8 cellular contexts compared by ENCODE assay signal in genomic region chr7:105268511-105269392, GRCh38.
DNase-seq lines count a peak whose midpoint lies in the region; ATAC-seq and TF ChIP-seq lines count a peak whose summit lies in the region.

No MANE protein-coding gene starts in this region.

- H4K5ac ChIP-seq in H9 (ENCODE audit: insufficient read length, low read depth, low read length) = no peak overlapping the region

- H4K20me1 ChIP-seq in H9 (ENCODE audit: control insufficient read depth, insufficient read depth, insufficient read length) = no peaks in the 10 kb centered on the region

- no peak overlapping the region for H2AK5ac ChIP-seq in H9 (ENCODE audit: insufficient read length, low read length)

- no peaks in the 10 kb centered on the region for H3K27me3 Mint-ChIP-seq in H9 (ENCODE audit: low read depth)

- no peaks in the 10 kb centered on the region for H3K79me2 ChIP-seq in H9 (ENCODE audit: insufficient read depth, low read length)

- no peaks in the 10 kb centered on the region for H3K9me3 Mint-ChIP-seq in H9

- H2AFZ ChIP-seq in H9 (ENCODE audit: low read length) = no peak overlapping the region

- H3K23me2 ChIP-seq in H9 (ENCODE audit: insufficient read length, low read depth, low read length, poor library complexity, severe bottlenecking) = no peaks in the 10 kb centered on the region

- no peak overlapping the region for H3T11ph ChIP-seq in H9 (ENCODE audit: low read length)

- no peaks in the 10 kb centered on the region; the same call in 1 of the 2 replicates for H3K4me1 ChIP-seq in H9 (ENCODE audit: insufficient read depth, low read length)

- H3K9ac ChIP-seq in H9 (ENCODE audit: extremely low read depth, insufficient read length, low read length) = no peak overlapping the region

- H3K36me3 ChIP-seq in brain microvascular endothelial cell (replicated peaks) = no peaks in the 10 kb centered on the region

- peaks cover 9 to 12% of the 10 kb centered on the region in 2 experiments for H3K4me1 Mint-ChIP-seq in H9

- H3K27ac Mint-ChIP-seq in H9 = peak overlapping the region in 1 of 3 experiments; percentile 69; a peak in 3 of 7 replicates

- peak overlapping the region; percentile 74 for H3K27ac ChIP-seq in brain microvascular endothelial cell
- H3K27ac ChIP-seq in H9 (ENCODE audit: insufficient read length, low read depth, low read length) = no peak overlapping the region

- no peak overlapping the region for H3K18ac ChIP-seq in H9 (ENCODE audit: insufficient read length, low read depth, low read length)

- ATAC-seq in GM18868 (IDR thresholded peaks at IDR 0.05; ENCODE audit: unreplicated experiment) (peak; percentile 78), HG03139 (IDR thresholded peaks at IDR 0.05; ENCODE audit: unreplicated experiment) (peak; percentile 59)

- H3K9me3 ChIP-seq in H9 (ENCODE audit: control insufficient read depth, low read depth, low read length) = no peaks in the 10 kb centered on the region

- H4K91ac ChIP-seq in H9 (ENCODE audit: insufficient read length, low read depth, low read length) = no peak overlapping the region

- H3K23ac ChIP-seq in H9 (ENCODE audit: insufficient read length, low read depth, low read length) = no peak overlapping the region

- H3K14ac ChIP-seq in H9 (ENCODE audit: insufficient read depth, low read length) = no peak overlapping the region

- no peak overlapping the region for H3K4ac ChIP-seq in H9 (ENCODE audit: low read depth, low read length)

- H2BK120ac ChIP-seq in H9 (ENCODE audit: low read depth, low read length, poor library complexity, severe bottlenecking) = no peak overlapping the region

- no peak overlapping the region for H3K56ac ChIP-seq in H9 (ENCODE audit: insufficient read length, low read depth, low read length)

- no peak overlapping the region for H2BK5ac ChIP-seq in H9 (ENCODE audit: insufficient read length, low read length)

- H3K27me3 ChIP-seq in brain microvascular endothelial cell (replicated peaks) (no peaks in the 10 kb centered on the region), H9 (ENCODE audit: insufficient read depth, low read length) (no peaks in the 10 kb centered on the region)

- no peak overlapping the region for H3K4me2 ChIP-seq in H9 (ENCODE audit: insufficient read depth, insufficient read length, low read length)

- no peak overlapping the region for H4K8ac ChIP-seq in H9 (replicated peaks; ENCODE audit: insufficient read length, low read depth, low read length)

- WGBS in H9 (ENCODE audit: extremely low coverage, insufficient read length, low lambda C conversion rate) = no CpG with 5 or more reads among the region's 6 CpGs

- H3K79me1 ChIP-seq in H9 (ENCODE audit: insufficient read depth, low read depth, low read length, poor library complexity, severe bottlenecking) = no peaks in the 10 kb centered on the region

- no peak overlapping the region for H2BK12ac ChIP-seq in H9 (ENCODE audit: insufficient read length, low read depth, low read length)

- DNase-seq in CD1c-positive myeloid dendritic cell (ENCODE audit: extremely low spot score) (peak; percentile 67), NCI-H82 (lab: John Stamatoyannopoulos, UW) (peak; percentile 54), brain microvascular endothelial cell (peak; percentile 21), iris pigment epithelial cell (ENCODE audit: low read depth) (peak; percentile 74), smooth muscle cell of the brain vasculature (ENCODE audit: low read depth, low spot score) (peak; percentile 26), H9 (no peak)

- H2BK20ac ChIP-seq in H9 (ENCODE audit: low read depth, low read length, poor library complexity, severe bottlenecking) = no peak overlapping the region

- in situ Hi-C loops in brain microvascular endothelial cell (cut with HindIII; ENCODE audit: low pct_ligation_motif_present, low sequenced_read_pairs) = no loop called here

- no peaks in the 10 kb centered on the region for H3K36me3 Mint-ChIP-seq in H9 (ENCODE audit: insufficient read depth in 1 of 3, low read depth in 3 of 3)

- peak overlapping the region; percentile 49 for H3K4me3 ChIP-seq in brain microvascular endothelial cell (ENCODE audit: low read depth, low read length)

- H3K4me3 Mint-ChIP-seq in H9 = peak overlapping the region in 1 of 2 experiments; percentile 6; a peak in 1 of 5 replicates

- no peak overlapping the region for H2BK15ac ChIP-seq in H9 (ENCODE audit: low read depth, low read length)

- TF ChIP-seq CTCF in brain microvascular endothelial cell (IDR thresholded peaks at IDR 0.05; ENCODE audit: low read depth, low read length, missing control alignments) (no peak), H9 (conservative IDR thresholded peaks at IDR 0.05) (no peak)
